Comparison of ENCODE assay signal across 30 cellular contexts in the genomic region with DNA sequence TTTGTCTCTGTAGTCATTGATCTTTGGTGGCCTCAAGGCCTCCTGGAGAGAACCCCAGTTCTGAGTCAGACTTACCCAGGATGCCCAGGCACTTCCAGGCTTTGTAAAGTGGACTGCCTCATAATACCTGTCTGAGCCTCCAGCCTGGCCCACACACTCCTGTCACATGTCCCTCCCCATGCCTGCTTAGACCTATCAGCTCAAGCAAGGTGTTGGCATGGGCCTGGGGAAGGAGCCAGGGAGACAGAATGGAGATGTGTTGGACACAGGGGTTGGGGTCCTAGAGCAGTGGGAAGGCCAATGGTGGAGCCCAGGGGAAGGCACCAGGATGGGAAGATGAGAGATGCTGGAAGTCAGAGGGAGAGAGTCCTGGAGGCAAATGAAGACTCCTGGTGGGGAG.
"Had no signal": no experiment of that assay in that cellular context is flagged by ENCODE, and none has a peak within 500 bp of the region (broad histone marks: within the 10 kb centered on the region; RNA-seq: fewer than 3 reads in every experiment).

No MANE protein-coding gene starts in this region.

- DNase-seq: activated CD4-positive, alpha-beta T cell treated with anti-CD3 and anti-CD28 coated beads for 48 hours; activated CD4-positive, alpha-beta T cell treated with anti-CD3 and anti-CD28 coated beads, Interleukin-2, amount 50 U/mL, for 48 hours; activated CD8-positive, alpha-beta memory T cell treated with anti-CD3 and anti-CD28 coated beads for 24 hours; activated effector memory CD4-positive, alpha-beta T cell treated with anti-CD3 and anti-CD28 coated beads, Interleukin-2, amount 50 U/mL, for 16 hours; activated naive CD4-positive, alpha-beta T cell treated with anti-CD3 and anti-CD28 coated beads for 36 hours; activated naive CD8-positive, alpha-beta T cell treated with anti-CD3 and anti-CD28 coated beads for 36 hours; adrenal gland; aorta; brain microvascular endothelial cell; caudate nucleus; endodermal cell; foreskin fibroblast; left ventricle myocardium superior; mucosa of descending colon; ovary; sigmoid colon; small intestine; stimulated activated CD4-positive, alpha-beta T cell treated with anti-CD3 and anti-CD28 coated beads, Interleukin-1b, Interleukin-23, amount 100 ng/mL, for 48 hours; stimulated activated CD4-positive, alpha-beta T cell treated with anti-CD3 and anti-CD28 coated beads, Interleukin-4, amount 100 ng/mL, for 4 hours; stimulated activated CD8-positive, alpha-beta memory T cell treated with anti-CD3 and anti-CD28 coated beads, Interleukin-4, amount 100 ng/mL, for 48 hours; stimulated activated naive CD4-positive, alpha-beta T cell; T-helper 1 cell; tibial artery had no signal

- H3K36me3 ChIP-seq: adrenal gland, brain microvascular endothelial cell, ovary, prostate gland, sigmoid colon, tibial artery had no signal

- H3K27me3 ChIP-seq: adrenal gland, brain microvascular endothelial cell, ovary, sigmoid colon, suprapubic skin, tibial artery had no signal

- H3K4me1 ChIP-seq: adrenal gland, prostate gland, sigmoid colon, tibial artery had no signal

- H3K9me3 Mint-ChIP-seq: activated naive CD4-positive, alpha-beta T cell treated with anti-CD3 and anti-CD28 coated beads for 36 hours; activated naive CD8-positive, alpha-beta T cell treated with anti-CD3 and anti-CD28 coated beads for 36 hours; dendritic cell treated with granulocyte-macrophage colony-stimulating factor and Interleukin-4, amounts not matched to agents 40 ng/mL and 50 ng/mL, for 4 days; endodermal cell; natural killer cell treated with Interleukin-12 subunit alpha and Interleukin-12 subunit beta and Interleukin-15 and Interleukin-18, amount 100 ng/mL, for 72 hours had no signal

- H3K36me3 Mint-ChIP-seq: activated naive CD8-positive, alpha-beta T cell treated with anti-CD3 and anti-CD28 coated beads for 36 hours; natural killer cell treated with Interleukin-12 subunit alpha and Interleukin-12 subunit beta and Interleukin-15 and Interleukin-18, amount 100 ng/mL, for 72 hours had no signal

- H3K9me3 ChIP-seq: adrenal gland, mucosa of descending colon, ovary, prostate gland, sigmoid colon, suprapubic skin, tibial artery had no signal

- H3K4me3 ChIP-seq: adrenal gland, mucosa of descending colon, ovary, prostate gland, sigmoid colon, suprapubic skin, tibial artery had no signal

- H3K4me1 Mint-ChIP-seq: activated naive CD8-positive, alpha-beta T cell treated with anti-CD3 and anti-CD28 coated beads for 36 hours had no signal

- H3K27ac ChIP-seq: adrenal gland, brain microvascular endothelial cell, ovary, prostate gland, sigmoid colon, suprapubic skin, tibial artery, VCaP had no signal

- H3K27me3 Mint-ChIP-seq: activated naive CD8-positive, alpha-beta T cell treated with anti-CD3 and anti-CD28 coated beads for 36 hours had no signal

- H3K4me3 Mint-ChIP-seq: activated naive CD4-positive, alpha-beta T cell treated with anti-CD3 and anti-CD28 coated beads for 36 hours; activated naive CD8-positive, alpha-beta T cell treated with anti-CD3 and anti-CD28 coated beads for 36 hours; dendritic cell treated with granulocyte-macrophage colony-stimulating factor and Interleukin-4, amounts not matched to agents 40 ng/mL and 50 ng/mL, for 4 days; endodermal cell; natural killer cell treated with Interleukin-12 subunit alpha and Interleukin-12 subunit beta and Interleukin-15 and Interleukin-18, amount 100 ng/mL, for 72 hours had no signal

- H3K27ac Mint-ChIP-seq: activated naive CD4-positive, alpha-beta T cell treated with anti-CD3 and anti-CD28 coated beads for 36 hours; activated naive CD8-positive, alpha-beta T cell treated with anti-CD3 and anti-CD28 coated beads for 36 hours; dendritic cell treated with granulocyte-macrophage colony-stimulating factor and Interleukin-4, amounts not matched to agents 40 ng/mL and 50 ng/mL, for 4 days; endodermal cell; natural killer cell treated with Interleukin-12 subunit alpha and Interleukin-12 subunit beta and Interleukin-15 and Interleukin-18, amount 100 ng/mL, for 72 hours had no signal

- ATAC-seq: activated CD4-positive, CD25-positive, alpha-beta regulatory T cell treated with anti-CD3 and anti-CD28 coated beads, Interleukin-2, amount 50 U/mL, for 24 hours; esophagus mucosa; left ventricle myocardium superior; mucosa of descending colon had no signal
